ENCODE assay signal across 2 cellular contexts in genomic region chr7:148883233-148884048, GRCh38.
TF ChIP-seq lines count a peak whose summit lies in the region.

No MANE protein-coding gene starts in this region.

TF ChIP-seq in IMR-90, 13 proteins besides CTCF, POLR2A, EP300 and RAD21:
- no peak for TF ChIP-seq MAZ (IDR thresholded peaks at IDR 0.05; ENCODE audit: borderline replicate concordance, low read depth, low read length)
- no peak for TF ChIP-seq MAFK (IDR thresholded peaks at IDR 0.05; ENCODE audit: low read depth, low read length)
- no peak for TF ChIP-seq MXI1 (IDR thresholded peaks at IDR 0.05; ENCODE audit: borderline replicate concordance, low read depth, low read length)
- TF ChIP-seq ELK1 (IDR thresholded peaks at IDR 0.05; ENCODE audit: borderline replicate concordance, low read depth, low read length): no peak
- TF ChIP-seq RCOR1 (IDR thresholded peaks at IDR 0.05; ENCODE audit: insufficient replicate concordance, low read length): no peak
- no peak for TF ChIP-seq BHLHE40 (IDR thresholded peaks at IDR 0.05; ENCODE audit: low read depth, low read length)
- TF ChIP-seq SMC3 (IDR thresholded peaks at IDR 0.05; ENCODE audit: low read depth, low read length): no peak
- no peak for TF ChIP-seq USF2 (IDR thresholded peaks at IDR 0.05; ENCODE audit: low read depth, low read length)
- no peak for TF ChIP-seq NFE2L2 (IDR thresholded peaks at IDR 0.05; ENCODE audit: low read depth, low read length)
- TF ChIP-seq RFX5 (IDR thresholded peaks at IDR 0.05; ENCODE audit: low read depth, low read length): no peak
- no peak for TF ChIP-seq FOS (IDR thresholded peaks at IDR 0.05; ENCODE audit: low read depth, low read length)
- no peak for TF ChIP-seq CEBPB (IDR thresholded peaks at IDR 0.05; ENCODE audit: low read depth, low read length)
- no peak for TF ChIP-seq CHD1 (IDR thresholded peaks at IDR 0.05; ENCODE audit: low read depth, low read length)
TF ChIP-seq in IMR-90: peak in this region for 0.

TF ChIP-seq in HepG2, 621 proteins besides CTCF, POLR2A, EP300 and RAD21:
- TF ChIP-seq RBM39 (IDR thresholded peaks at IDR 0.05; ENCODE audit: low read depth, low read length, poor library complexity, severe bottlenecking): peak; percentile 38
- TF ChIP-seq KMT2B (CRISPR knock-in tag; IDR thresholded peaks at IDR 0.05): peak; percentile 61; the same call in 1 of the 2 replicates
- no peak for TF ChIP-seq ZNF207 (IDR thresholded peaks at IDR 0.05; ENCODE audit: borderline replicate concordance)
- TF ChIP-seq AGO2 (optimal IDR thresholded peaks at IDR 0.05; ENCODE audit: low read depth, low read length): peak; percentile 51
- TF ChIP-seq ZNF75D (CRISPR knock-in tag; IDR thresholded peaks at IDR 0.05; ENCODE audit: borderline replicate concordance): no peak
- TF ChIP-seq ZNF777 (CRISPR knock-in tag; IDR thresholded peaks at IDR 0.05): 0 out of 2 replicates have a peak, but pooled peaks have one; percentile 20
- TF ChIP-seq RXRB (CRISPR knock-in tag; IDR thresholded peaks at IDR 0.05; ENCODE audit: borderline replicate concordance): no peak
- peak; percentile 53; the same call in 1 of the 2 replicates for TF ChIP-seq ARID4A (CRISPR knock-in tag; IDR thresholded peaks at IDR 0.05; ENCODE audit: borderline replicate concordance)
- peak; percentile 23; the same call in 1 of the 2 replicates for TF ChIP-seq ZFY (CRISPR knock-in tag; IDR thresholded peaks at IDR 0.05)
- TF ChIP-seq ZKSCAN5 (CRISPR knock-in tag; IDR thresholded peaks at IDR 0.05): no peak
- TF ChIP-seq HNF1B (CRISPR knock-in tag; IDR thresholded peaks at IDR 0.05): no peak
- peak; percentile 74 for TF ChIP-seq ASH2L (IDR thresholded peaks at IDR 0.05; ENCODE audit: insufficient read length, low read depth, low read length)
- TF ChIP-seq ZFP36 (IDR thresholded peaks at IDR 0.05; ENCODE audit: borderline replicate concordance, low read depth, low read length, partially characterized antibody): no peak
- TF ChIP-seq SIN3B (IDR thresholded peaks at IDR 0.05; ENCODE audit: low read length): no peak
- TF ChIP-seq ZMYM4 (CRISPR knock-in tag; IDR thresholded peaks at IDR 0.05): 0 out of 2 replicates have a peak, but pooled peaks have one; percentile 25
- peak; percentile 26; the same call in 1 of the 2 replicates for TF ChIP-seq HDAC1 (CRISPR knock-in tag; IDR thresholded peaks at IDR 0.05)
- 0 out of 2 replicates have a peak, but pooled peaks have one; percentile 32 for TF ChIP-seq DMAP1 (CRISPR knock-in tag; IDR thresholded peaks at IDR 0.05)
- TF ChIP-seq MEIS2 (CRISPR knock-in tag; IDR thresholded peaks at IDR 0.05): no peak
- no peak for TF ChIP-seq NFE2 (CRISPR knock-in tag; IDR thresholded peaks at IDR 0.05)
- TF ChIP-seq KMT2A (CRISPR knock-in tag; IDR thresholded peaks at IDR 0.05): peak; percentile 70
- TF ChIP-seq DDIT3 (CRISPR knock-in tag; IDR thresholded peaks at IDR 0.05): no peak
- no peak for TF ChIP-seq ZFP1 (CRISPR knock-in tag; IDR thresholded peaks at IDR 0.05)
- TF ChIP-seq ZNF678 (CRISPR knock-in tag; IDR thresholded peaks at IDR 0.05): no peak
- TF ChIP-seq PHF8 (CRISPR knock-in tag; IDR thresholded peaks at IDR 0.05): peak; percentile 6
- TF ChIP-seq ISL2 (CRISPR knock-in tag; IDR thresholded peaks at IDR 0.05): 0 out of 2 replicates have a peak, but pooled peaks have one; percentile 19
- 0 out of 2 replicates have a peak, but pooled peaks have one; percentile 19 for TF ChIP-seq HOXA3 (CRISPR knock-in tag; IDR thresholded peaks at IDR 0.05)
- 0 out of 2 replicates have a peak, but pooled peaks have one; percentile 6 for TF ChIP-seq UBTF (CRISPR knock-in tag; IDR thresholded peaks at IDR 0.05)
- TF ChIP-seq POGZ (CRISPR knock-in tag; IDR thresholded peaks at IDR 0.05): no peak
- TF ChIP-seq FOXC1 (CRISPR knock-in tag; IDR thresholded peaks at IDR 0.05; ENCODE audit: borderline replicate concordance): 0 out of 2 replicates have a peak, but pooled peaks have one; percentile 50
- no peak for TF ChIP-seq SRSF9 (IDR thresholded peaks at IDR 0.05; ENCODE audit: borderline replicate concordance, insufficient read depth, low read depth, low read length, poor library complexity, severe bottlenecking)
- no peak for TF ChIP-seq ZFP36L2 (CRISPR knock-in tag; IDR thresholded peaks at IDR 0.05)
- 0 out of 2 replicates have a peak, but pooled peaks have one; percentile 41 for TF ChIP-seq SMAD3 (CRISPR knock-in tag; IDR thresholded peaks at IDR 0.05)
- no peak for TF ChIP-seq ZNF740 (CRISPR knock-in tag; IDR thresholded peaks at IDR 0.05)
- TF ChIP-seq ZBTB10 (CRISPR knock-in tag; IDR thresholded peaks at IDR 0.05; ENCODE audit: borderline replicate concordance): peak; percentile 81; the same call in 1 of the 2 replicates
- peak; percentile 51; the same call in 1 of the 2 replicates for TF ChIP-seq ZBTB14 (CRISPR knock-in tag; IDR thresholded peaks at IDR 0.05)
- TF ChIP-seq SIX4 (CRISPR knock-in tag; IDR thresholded peaks at IDR 0.05): no peak
